Comparison of ENCODE assay signal across 20 cellular contexts in genomic region chr3:140834266-140835037, GRCh38.
DNase-seq lines count a peak whose midpoint lies in the region; ATAC-seq and TF ChIP-seq lines count a peak whose summit lies in the region.
"Had no signal": no experiment of that assay in that cellular context is flagged by ENCODE, and none has a peak within 500 bp of the region (broad histone marks: within the 10 kb centered on the region; RNA-seq: fewer than 3 reads in every experiment).

No MANE protein-coding gene starts in this region.

- intact Hi-C loops in mammary epithelial cell (cut with micrococcal nuclease), result no loop called here

- TF ChIP-seq CTCF in mammary epithelial cell (conservative IDR thresholded peaks at IDR 0.05 in 1 of 2, IDR thresholded peaks at IDR 0.05 in 1 of 2; ENCODE audit: extremely low read depth in 1 of 2, insufficient read depth in 1 of 2, low read depth in 1 of 2, low read length in 2 of 2) (no peak), progenitor cell of endocrine pancreas (IDR thresholded peaks at IDR 0.05; ENCODE audit: unreplicated experiment) (no peak), BE2C (IDR thresholded peaks at IDR 0.05; ENCODE audit: low read depth, low read length) (no peak)

- ATAC-seq in HG03565 (IDR thresholded peaks at IDR 0.05; ENCODE audit: unreplicated experiment), result no peak
- ATAC-seq: sciatic nerve; stimulated activated effector memory CD8-positive, alpha-beta T cell treated with anti-CD3 and anti-CD28 coated beads, Interleukin-12 subunit alpha, Interleukin-12 subunit beta, amount 100 ng/mL, for 72 hours had no signal

- 49 to 51% methylated on average over 5 of the region's 5 CpGs for WGBS in GM23248 (ENCODE audit: low coverage in 1 of 2, low lambda C conversion rate in 2 of 2, missing lambda C conversion rate in 2 of 2), 2 experiments
- 59% methylated on average over 5 of the region's 5 CpGs for WGBS in mammary epithelial cell (ENCODE audit: low coverage, missing lambda C conversion rate)

- no peaks in the 10 kb centered on the region for H3F3A ChIP-seq in GM23248 (ENCODE audit: insufficient read depth)

- in situ Hi-C loops in GM23248 (cut with MboI), result no loop called here
- in situ Hi-C loops in mammary epithelial cell (cut with MboI; ENCODE audit: low sequenced_read_pairs in 2 of 2), result no loop called here

- H3K4me1 Mint-ChIP-seq in progenitor cell of endocrine pancreas (ENCODE audit: low read depth), result no peaks in the 10 kb centered on the region
- H3K4me1 Mint-ChIP-seq: stimulated activated effector memory CD8-positive, alpha-beta T cell treated with anti-CD3 and anti-CD28 coated beads, Interleukin-12 subunit alpha, Interleukin-12 subunit beta, amount 100 ng/mL, for 72 hours had no signal

- H3K9me3 ChIP-seq in GM23248 (ENCODE audit: low read depth) (no peaks in the 10 kb centered on the region), mammary epithelial cell (replicated peaks; ENCODE audit: insufficient read depth, low read length) (no peaks in the 10 kb centered on the region), BE2C (no peaks in the 10 kb centered on the region)
- H3K9me3 ChIP-seq: upper lobe of left lung had no signal

- no TSS peak for BruUV-seq in mammary epithelial cell (replicated peaks; lab: Mats Ljungman, UMichigan)

- H3K4me3 Mint-ChIP-seq in progenitor cell of endocrine pancreas (ENCODE audit: low read depth), result no peak overlapping the region
- H3K4me3 Mint-ChIP-seq: activated CD4-positive, alpha-beta memory T cell treated with anti-CD3 and anti-CD28 coated beads for 36 hours; CD4-positive, alpha-beta T cell; memory B cell; stimulated activated effector memory CD8-positive, alpha-beta T cell treated with anti-CD3 and anti-CD28 coated beads, Interleukin-12 subunit alpha, Interleukin-12 subunit beta, amount 100 ng/mL, for 72 hours had no signal

- H3K9ac ChIP-seq in GM23248 (no peak overlapping the region), mammary epithelial cell (ENCODE audit: insufficient read depth, low read length) (no peak overlapping the region)

- H3K36me3 ChIP-seq in GM23248 (ENCODE audit: low read depth) (no peaks in the 10 kb centered on the region), mammary epithelial cell (ENCODE audit: insufficient read depth, low read length) (no peaks in the 10 kb centered on the region), BE2C (no peaks in the 10 kb centered on the region)
- H3K36me3 ChIP-seq: upper lobe of left lung had no signal

- dilution Hi-C loops in mammary epithelial cell (cut with HindIII; ENCODE audit: low sequenced_read_pairs), result no loop called here

- peaks cover 4% of the 10 kb centered on the region for H3K27me3 Mint-ChIP-seq in progenitor cell of endocrine pancreas

- H3K9me2 ChIP-seq in GM23248 (ENCODE audit: insufficient read depth), result no peaks in the 10 kb centered on the region

- no peaks in the 10 kb centered on the region for H4K20me1 ChIP-seq in GM23248 (ENCODE audit: insufficient read depth)
- H4K20me1 ChIP-seq in mammary epithelial cell (ENCODE audit: insufficient read depth, low read length), result no peaks in the 10 kb centered on the region

- DNase-seq in GM23248, result peak; percentile 38
- peak; percentile 30 for DNase-seq in NCI-H146 treated with DMSO at 0.1 percent for 48 hours (lab: John Stamatoyannopoulos, UW; ENCODE audit: unreplicated experiment)
- peak; percentile 56 for DNase-seq in mammary epithelial cell
- no peak for DNase-seq in progenitor cell of endocrine pancreas (ENCODE audit: low spot score, unreplicated experiment)
- DNase-seq in AG08395 (ENCODE audit: low spot score), result no peak
- no peak for DNase-seq in BE2C
- no peak for DNase-seq in NCI-H2227 treated with DMSO at 0.1 percent for 48 hours (lab: John Stamatoyannopoulos, UW)
- DNase-seq: activated CD4-positive, alpha-beta memory T cell treated with anti-CD3 and anti-CD28 coated beads for 36 hours; CD4-positive, alpha-beta T cell; GDM1; NCI-H2029 treated with DMSO at 0.1 percent for 48 hours; NCI-H748 treated with DMSO at 0.1 percent for 48 hours; SHP77 treated with DMSO at 0.1 percent for 48 hours; T-helper 9 cell; upper lobe of left lung had no signal

- CTCF ChIA-PET in mammary epithelial cell (lab: Charles Lee; ENCODE audit: low non-redundant PET), result no interaction called here

- H3K9me3 Mint-ChIP-seq in progenitor cell of endocrine pancreas (ENCODE audit: low read depth), result peaks cover 3% of the 10 kb centered on the region
- H3K9me3 Mint-ChIP-seq: activated CD4-positive, alpha-beta memory T cell treated with anti-CD3 and anti-CD28 coated beads for 36 hours; activated T-helper 2 cell treated with anti-CD3 and anti-CD28 coated beads, Interferon-gamma antibody, Interleukin-2, Interleukin-4, amounts not matched to agents 10 μg/mL and 5 μg/mL and 100 μg/mL, durations not matched to agents 14 hours and 24 hours and 36 hours; CD4-positive, alpha-beta T cell; stimulated activated effector memory CD8-positive, alpha-beta T cell treated with anti-CD3 and anti-CD28 coated beads, Interleukin-12 subunit alpha, Interleukin-12 subunit beta, amount 100 ng/mL, for 72 hours had no signal

- no peak overlapping the region for H3K4me3 ChIP-seq in GM23248
- no peak overlapping the region for H3K4me3 ChIP-seq in mammary epithelial cell (replicated peaks in 1 of 3; ENCODE audit: insufficient read depth in 1 of 3, low read depth in 2 of 3, low read length in 3 of 3)
- H3K4me3 ChIP-seq in BE2C (ENCODE audit: low read depth, low read length), result no peak overlapping the region
- H3K4me3 ChIP-seq: upper lobe of left lung had no signal

- H3K27ac ChIP-seq in GM23248, result no peak overlapping the region
- no peak overlapping the region for H3K27ac ChIP-seq in mammary epithelial cell (ENCODE audit: insufficient read depth, low read depth, low read length)
- H3K27ac ChIP-seq: upper lobe of left lung had no signal

- H2AFZ ChIP-seq in GM23248 (no peak overlapping the region), mammary epithelial cell (ENCODE audit: low read depth, low read length) (no peak overlapping the region)

- H3K27me3 ChIP-seq in GM23248 (replicated peaks; ENCODE audit: insufficient read depth), result no peaks in the 10 kb centered on the region
- H3K27me3 ChIP-seq in mammary epithelial cell (ENCODE audit: insufficient read depth, low read length), result peaks cover 2% of the 10 kb centered on the region
- peaks cover 58% of the 10 kb centered on the region for H3K27me3 ChIP-seq in BE2C
- H3K27me3 ChIP-seq: upper lobe of left lung had no signal

- no peaks in the 10 kb centered on the region for H3K4me1 ChIP-seq in GM23248 (ENCODE audit: insufficient read depth)
- H3K4me1 ChIP-seq in mammary epithelial cell (ENCODE audit: insufficient read depth, low read length), result no peaks in the 10 kb centered on the region
- no peaks in the 10 kb centered on the region for H3K4me1 ChIP-seq in BE2C

- H3K4me2 ChIP-seq in GM23248 (ENCODE audit: unreplicated experiment), result no peak overlapping the region
- no peak overlapping the region for H3K4me2 ChIP-seq in mammary epithelial cell (ENCODE audit: insufficient read depth, low read depth, low read length)

- no peaks in the 10 kb centered on the region for H3K36me3 Mint-ChIP-seq in progenitor cell of endocrine pancreas (ENCODE audit: insufficient read depth)
- H3K36me3 Mint-ChIP-seq: activated CD4-positive, alpha-beta memory T cell treated with anti-CD3 and anti-CD28 coated beads for 36 hours; memory B cell; stimulated activated effector memory CD8-positive, alpha-beta T cell treated with anti-CD3 and anti-CD28 coated beads, Interleukin-12 subunit alpha, Interleukin-12 subunit beta, amount 100 ng/mL, for 72 hours had no signal

- peak overlapping the region; percentile 57 for H3K27ac Mint-ChIP-seq in progenitor cell of endocrine pancreas
- H3K27ac Mint-ChIP-seq: activated CD4-positive, alpha-beta memory T cell treated with anti-CD3 and anti-CD28 coated beads for 36 hours; activated T-helper 2 cell treated with anti-CD3 and anti-CD28 coated beads, Interferon-gamma antibody, Interleukin-2, Interleukin-4, amounts not matched to agents 10 μg/mL and 5 μg/mL and 100 μg/mL, durations not matched to agents 14 hours and 24 hours and 36 hours; CD4-positive, alpha-beta T cell; memory B cell; stimulated activated effector memory CD8-positive, alpha-beta T cell treated with anti-CD3 and anti-CD28 coated beads, Interleukin-12 subunit alpha, Interleukin-12 subunit beta, amount 100 ng/mL, for 72 hours had no signal

- no peaks in the 10 kb centered on the region for H3K79me2 ChIP-seq in GM23248 (ENCODE audit: insufficient read depth)
- no peaks in the 10 kb centered on the region for H3K79me2 ChIP-seq in mammary epithelial cell (ENCODE audit: insufficient read depth, low read length)

Comparison
In these comparisons a context has a peak if more than half of its experiments do, and no peak if none do; other contexts are left out.
1. DNase-seq: peak in GM23248 (single experiment), NCI-H146 treated with DMSO at 0.1 percent for 48 hours (single experiment) and mammary epithelial cell (single experiment); none in progenitor cell of endocrine pancreas (single experiment), AG08395 (single experiment), BE2C (single experiment) and NCI-H2227 treated with DMSO at 0.1 percent for 48 hours (single experiment).